ENCODE assay signal across 8 cellular contexts in genomic region chr1:234214911-234215892, GRCh38.
DNase-seq lines count a peak whose midpoint lies in the region; ATAC-seq and TF ChIP-seq lines count a peak whose summit lies in the region.

No MANE protein-coding gene starts in this region.

- no peak for TF ChIP-seq EP300 in neural cell (conservative IDR thresholded peaks at IDR 0.05; ENCODE audit: poor library complexity, severe bottlenecking)

- peaks cover 60% of the 10 kb centered on the region for H3K4me1 ChIP-seq in DND-41 (ENCODE audit: insufficient read depth, low read length)

- H3K36me3 ChIP-seq in DND-41 (ENCODE audit: insufficient read depth, low read length) (peaks cover 10% of the 10 kb centered on the region), neural cell (ENCODE audit: insufficient read depth, low read length) (no peaks in the 10 kb centered on the region)

- H3K4me2 ChIP-seq in DND-41 (ENCODE audit: insufficient read depth, low read length) (peak overlapping the region; percentile 89), neural cell (ENCODE audit: low read length) (no peak overlapping the region)

- TF ChIP-seq CTCF in DND-41 (IDR thresholded peaks at IDR 0.05; ENCODE audit: borderline replicate concordance, extremely low read depth, low read length, poor library complexity, severe bottlenecking): no peak
- no peak for TF ChIP-seq CTCF in dorsolateral prefrontal cortex (IDR thresholded peaks at IDR 0.05 in 54 of 56, conservative IDR thresholded peaks at IDR 0.05 in 2 of 56; ENCODE audit: low read depth in 1 of 56, partially characterized antibody in 56 of 56)
- TF ChIP-seq CTCF in neural cell (IDR thresholded peaks at IDR 0.05; ENCODE audit: poor library complexity, severe bottlenecking): no peak

- H3K4me3 ChIP-seq in DND-41 (ENCODE audit: low read depth in 1 of 2, low read length in 2 of 2) (peak overlapping the region; percentile 54 to 73; a peak in 3 of 4 replicates), dorsolateral prefrontal cortex (peak overlapping the region; percentile 36 to 80 (median 69)), neural cell (ENCODE audit: low read length) (peak overlapping the region; percentile 70)

- H3K9ac ChIP-seq in DND-41 (ENCODE audit: low read depth, low read length) (peak overlapping the region; percentile 81), neural cell (ENCODE audit: low read length) (no peak overlapping the region)

- no peak for TF ChIP-seq RAD21 in neural cell (conservative IDR thresholded peaks at IDR 0.05)

- peak; percentile 32 for DNase-seq in DND-41
- peak; percentile 14 to 68 for DNase-seq in NCI-H526 (lab: John Stamatoyannopoulos, UW)
- peak in 2 of 10 donors; percentile 52 to 85 for DNase-seq in dorsolateral prefrontal cortex
- DNase-seq in NCI-H82 (lab: John Stamatoyannopoulos, UW): no peak
- no peak for DNase-seq in LoVo (ENCODE audit: low spot score)
- no peak for DNase-seq in NCI-H2196 (lab: John Stamatoyannopoulos, UW; ENCODE audit: unreplicated experiment)

- no peaks in the 10 kb centered on the region for H3K9me2 ChIP-seq in neural cell (ENCODE audit: insufficient read depth, low read length)

- H3K27me3 ChIP-seq in DND-41 (ENCODE audit: insufficient read depth, low read length, poor library complexity): peaks cover 7% of the 10 kb centered on the region
- H3K27me3 ChIP-seq in dorsolateral prefrontal cortex: peaks cover 0 to 13% (median 0%) of the 10 kb centered on the region in 45 donors
- peaks cover 38% of the 10 kb centered on the region for H3K27me3 ChIP-seq in neural cell (ENCODE audit: insufficient read depth, low read depth, low read length)

- no peaks in the 10 kb centered on the region for H3F3A ChIP-seq in neural cell (ENCODE audit: insufficient read depth, low read length, poor library complexity, severe bottlenecking)

- intact Hi-C loops in dorsolateral prefrontal cortex (cut with DNase I): loop anchor here (2.0 to 5.0 kb wide), 3 partner anchors 67 to 98 kb away; no protein-coding TSS in a partner anchor

- H3K9me3 ChIP-seq in DND-41 (ENCODE audit: insufficient read depth, low read length, severe bottlenecking) (no peaks in the 10 kb centered on the region), neural cell (ENCODE audit: low read length) (no peaks in the 10 kb centered on the region)

- H2AFZ ChIP-seq in DND-41 (ENCODE audit: low read depth, low read length) (peak overlapping the region; percentile 78), neural cell (ENCODE audit: low read depth, low read length) (no peak overlapping the region)

- H4K20me1 ChIP-seq in DND-41 (ENCODE audit: insufficient read depth, low read length) (no peaks in the 10 kb centered on the region), neural cell (ENCODE audit: insufficient read depth) (no peaks in the 10 kb centered on the region)

- ATAC-seq in DND-41 (ENCODE audit: insufficient read depth, low read depth): 0 out of 3 replicates have a peak, but pooled peaks have one; percentile 0
- ATAC-seq in HG03159 (IDR thresholded peaks at IDR 0.05; ENCODE audit: unreplicated experiment): no peak

- peak overlapping the region; percentile 60 for H3K27ac ChIP-seq in DND-41 (ENCODE audit: low read length)
- peak overlapping the region in 50 of 59 donors; percentile 15 to 90 (median 74) for H3K27ac ChIP-seq in dorsolateral prefrontal cortex
- no peak overlapping the region for H3K27ac ChIP-seq in neural cell (ENCODE audit: low read length)

- peaks cover 38% of the 10 kb centered on the region for H3K79me2 ChIP-seq in DND-41 (ENCODE audit: insufficient read depth, low read length)
- H3K79me2 ChIP-seq in neural cell (replicated peaks; ENCODE audit: insufficient read depth, low read length): no peaks in the 10 kb centered on the region

TF ChIP-seq in neural cell, 6 proteins besides CTCF, POLR2A, EP300 and RAD21:
- no peak for TF ChIP-seq POLR2AphosphoS5 (IDR thresholded peaks at IDR 0.05)
- no peak for TF ChIP-seq SMC3 (conservative IDR thresholded peaks at IDR 0.05; ENCODE audit: poor library complexity)
- no peak for TF ChIP-seq MXI1 (conservative IDR thresholded peaks at IDR 0.05; ENCODE audit: poor library complexity, severe bottlenecking)
- TF ChIP-seq EZH2 (IDR thresholded peaks at IDR 0.05; ENCODE audit: borderline replicate concordance, insufficient read depth, low read length, poor library complexity, severe bottlenecking): no peak
- TF ChIP-seq REST (IDR thresholded peaks at IDR 0.05; ENCODE audit: borderline replicate concordance): no peak
- no peak for TF ChIP-seq TAF1 (IDR thresholded peaks at IDR 0.05; ENCODE audit: low read depth)

Comparison
In these comparisons a context has a peak if more than half of its experiments do, and no peak if none do; other contexts are left out.
1. DNase-seq: peak in DND-41 (single experiment) and NCI-H526 (2 of 2); none in NCI-H82 (single experiment), LoVo (single experiment) and NCI-H2196 (single experiment).
2. Peak in every context shown above with its lines, with median percentiles within 50 percentile points of each other: H3K4me3 ChIP-seq.